In genomic region chr22:25987948-25988347, GRCh38 we compare ENCODE assay signal across 3 cellular contexts.
TF ChIP-seq lines count a peak whose summit lies in the region.

No MANE protein-coding gene starts in this region.

TF ChIP-seq in SK-N-SH, 30 proteins besides CTCF, POLR2A, EP300 and RAD21 (continued from another document):
- TF ChIP-seq REST (IDR thresholded peaks at IDR 0.05; ENCODE audit: low read depth, low read length) (no peak), CHD2 (IDR thresholded peaks at IDR 0.05; ENCODE audit: low read length, partially characterized antibody) (no peak), MEF2A (IDR thresholded peaks at IDR 0.05; ENCODE audit: borderline replicate concordance, low read depth) (no peak), TEAD4 (IDR thresholded peaks at IDR 0.05; ENCODE audit: borderline replicate concordance, insufficient read depth) (no peak), ELF1 (IDR thresholded peaks at IDR 0.05) (no peak), MXI1 (IDR thresholded peaks at IDR 0.05; ENCODE audit: low read depth, low read length) (no peak), FOSL2 (IDR thresholded peaks at IDR 0.05; ENCODE audit: borderline replicate concordance, low read depth) (no peak), EZH2phosphoT487 (IDR thresholded peaks at IDR 0.05; ENCODE audit: borderline replicate concordance, low read depth) (no peak), SIN3A (IDR thresholded peaks at IDR 0.05; ENCODE audit: borderline replicate concordance, low read depth, low read length) (no peak), USF2 (IDR thresholded peaks at IDR 0.05; ENCODE audit: borderline replicate concordance, low read depth, low read length) (no peak)
- TF ChIP-seq, protein P1, sequence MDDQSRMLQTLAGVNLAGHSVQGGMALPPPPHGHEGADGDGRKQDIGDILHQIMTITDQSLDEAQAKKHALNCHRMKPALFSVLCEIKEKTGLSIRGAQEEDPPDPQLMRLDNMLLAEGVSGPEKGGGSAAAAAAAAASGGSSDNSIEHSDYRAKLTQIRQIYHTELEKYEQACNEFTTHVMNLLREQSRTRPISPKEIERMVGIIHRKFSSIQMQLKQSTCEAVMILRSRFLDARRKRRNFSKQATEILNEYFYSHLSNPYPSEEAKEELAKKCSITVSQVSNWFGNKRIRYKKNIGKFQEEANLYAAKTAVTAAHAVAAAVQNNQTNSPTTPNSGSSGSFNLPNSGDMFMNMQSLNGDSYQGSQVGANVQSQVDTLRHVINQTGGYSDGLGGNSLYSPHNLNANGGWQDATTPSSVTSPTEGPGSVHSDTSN (IDR thresholded peaks at IDR 0.05) = no peak
- TF ChIP-seq, protein P2, sequence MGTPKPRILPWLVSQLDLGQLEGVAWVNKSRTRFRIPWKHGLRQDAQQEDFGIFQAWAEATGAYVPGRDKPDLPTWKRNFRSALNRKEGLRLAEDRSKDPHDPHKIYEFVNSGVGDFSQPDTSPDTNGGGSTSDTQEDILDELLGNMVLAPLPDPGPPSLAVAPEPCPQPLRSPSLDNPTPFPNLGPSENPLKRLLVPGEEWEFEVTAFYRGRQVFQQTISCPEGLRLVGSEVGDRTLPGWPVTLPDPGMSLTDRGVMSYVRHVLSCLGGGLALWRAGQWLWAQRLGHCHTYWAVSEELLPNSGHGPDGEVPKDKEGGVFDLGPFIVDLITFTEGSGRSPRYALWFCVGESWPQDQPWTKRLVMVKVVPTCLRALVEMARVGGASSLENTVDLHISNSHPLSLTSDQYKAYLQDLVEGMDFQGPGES (IDR thresholded peaks at IDR 0.05; ENCODE audit: low read depth, low read length) = no peak

TF ChIP-seq in SK-N-SH treated with all-trans-retinoic acid at 6 μM for 48 hours, 23 proteins besides CTCF, POLR2A, EP300 and RAD21 (continued from another document):
- TF ChIP-seq TSHZ2 (CRISPR knock-in tag; IDR thresholded peaks at IDR 0.05) = no peak
- TF ChIP-seq TOX (CRISPR knock-in tag; IDR thresholded peaks at IDR 0.05; ENCODE audit: borderline replicate concordance) = no peak
- no peak for TF ChIP-seq CSDC2 (CRISPR knock-in tag; IDR thresholded peaks at IDR 0.05)

TF ChIP-seq in GM23338, 12 proteins besides CTCF, POLR2A, EP300 and RAD21:
- TF ChIP-seq REST (IDR thresholded peaks at IDR 0.05; ENCODE audit: unreplicated experiment) (no peak), CREB1 (CRISPR knock-in tag; IDR thresholded peaks at IDR 0.05; ENCODE audit: low read depth) (no peak), STAT1 (IDR thresholded peaks at IDR 0.05; ENCODE audit: unreplicated experiment) (no peak), POLR2AphosphoS5 (IDR thresholded peaks at IDR 0.05; ENCODE audit: low read depth) (no peak), NANOG (IDR thresholded peaks at IDR 0.05; ENCODE audit: borderline replicate concordance) (no peak), ETS1 (IDR thresholded peaks at IDR 0.05) (no peak), ZNF462 (CRISPR knock-in tag; IDR thresholded peaks at IDR 0.05) (no peak), EZH2 (IDR thresholded peaks at IDR 0.05; ENCODE audit: low read depth, unreplicated experiment) (no peak), ZNF114 (CRISPR knock-in tag; IDR thresholded peaks at IDR 0.05) (no peak), EZH2phosphoT487 (IDR thresholded peaks at IDR 0.05; ENCODE audit: unreplicated experiment) (no peak), ZNF331 (CRISPR knock-in tag; IDR thresholded peaks at IDR 0.05; ENCODE audit: low read depth) (no peak), JUNB (IDR thresholded peaks at IDR 0.05; ENCODE audit: unreplicated experiment) (no peak)
